ENCODE assay signal across 8 cellular contexts in genomic region chr19:14530505-14530904, GRCh38. TPM values are rescaled to one million over a fixed set of nuclear protein-coding genes. Genes with fewer than 3 reads are reported as not detected.
A peak's percentile ranks its signal among the peaks of the same experiment; 100 is the strongest.
DNase-seq lines count a peak whose midpoint lies in the region; ATAC-seq and TF ChIP-seq lines count a peak whose summit lies in the region.

No MANE protein-coding gene starts in this region.

- H2BK12ac ChIP-seq in mesenchymal stem cell (ENCODE audit: low read length in 2 of 2), result no peak overlapping the region

- no peak overlapping the region for H3K14ac ChIP-seq in mesenchymal stem cell (ENCODE audit: low read length in 2 of 2)

- no peak overlapping the region for H4K8ac ChIP-seq in mesenchymal stem cell (ENCODE audit: low read length)

- H3K4me1 ChIP-seq in adrenal gland (replicated peaks in 1 of 2) (peaks cover 33 to 51% of the 10 kb centered on the region in 2 donors), mesenchymal stem cell (ENCODE audit: control insufficient read depth, insufficient read depth, low read depth, low read length) (peaks cover 18% of the 10 kb centered on the region)

- no peaks in the 10 kb centered on the region for H3K27me3 ChIP-seq in adrenal gland
- H3K27me3 ChIP-seq in mesenchymal stem cell (ENCODE audit: control insufficient read depth in 1 of 2, insufficient read depth in 1 of 2, low read length in 2 of 2), result no peaks in the 10 kb centered on the region

- no peak overlapping the region for H2BK15ac ChIP-seq in mesenchymal stem cell (ENCODE audit: low read depth, poor library complexity, severe bottlenecking)

- peaks cover 20% of the 10 kb centered on the region for H3K79me1 ChIP-seq in mesenchymal stem cell (replicated peaks; ENCODE audit: low read length, poor library complexity, severe bottlenecking)

- no peak for DNase-seq in stimulated activated naive CD8-positive, alpha-beta T cell treated with anti-CD3 and anti-CD28 coated beads, Interleukin-15, Interleukin-2, amounts not matched to agents 100 U/mL and 50 U/mL, for 24 hours
- no peak for DNase-seq in adrenal gland
- DNase-seq in mesenchymal stem cell, result no peak
- DNase-seq in OCI-M1 (lab: John Stamatoyannopoulos, UW), result no peak
- DNase-seq in DMS153 (lab: John Stamatoyannopoulos, UW), result no peak
- no peak for DNase-seq in AG08396 (ENCODE audit: low spot score)
- no peak for DNase-seq in NCI-H187 (lab: John Stamatoyannopoulos, UW)

- H3K4me2 ChIP-seq in mesenchymal stem cell (ENCODE audit: low read length, poor library complexity, severe bottlenecking), result peak overlapping the region; percentile 30

- no peak overlapping the region for H4K91ac ChIP-seq in mesenchymal stem cell (ENCODE audit: low read length)

- no peak overlapping the region for H3K23ac ChIP-seq in mesenchymal stem cell (ENCODE audit: low read length in 2 of 2)

- no peak for TF ChIP-seq CTCF in adrenal gland (IDR thresholded peaks at IDR 0.05)

- ATAC-seq in stimulated activated naive CD8-positive, alpha-beta T cell treated with anti-CD3 and anti-CD28 coated beads, Interleukin-15, Interleukin-2, amounts not matched to agents 100 U/mL and 50 U/mL, for 24 hours, result no peak

- H3K27ac ChIP-seq in adrenal gland (peak overlapping the region in 3 of 5 donors; percentile 80 to 89 (median 87)), mesenchymal stem cell (ENCODE audit: low read length, poor library complexity, severe bottlenecking) (no peak overlapping the region)

- no peak overlapping the region for H2AK5ac ChIP-seq in mesenchymal stem cell (ENCODE audit: low read length, severe bottlenecking)

- H3K36me3 Mint-ChIP-seq in stimulated activated naive CD8-positive, alpha-beta T cell treated with anti-CD3 and anti-CD28 coated beads, Interleukin-15, Interleukin-2, amounts not matched to agents 100 ng/mL and 50 ng/mL, for 24 hours (ENCODE audit: low read depth), result peaks cover 10% of the 10 kb centered on the region

- H3K27ac Mint-ChIP-seq in stimulated activated naive CD8-positive, alpha-beta T cell treated with anti-CD3 and anti-CD28 coated beads, Interleukin-15, Interleukin-2, amounts not matched to agents 100 ng/mL and 50 ng/mL, for 24 hours, result peak overlapping the region; percentile 1

- H3K4me1 Mint-ChIP-seq in stimulated activated naive CD8-positive, alpha-beta T cell treated with anti-CD3 and anti-CD28 coated beads, Interleukin-15, Interleukin-2, amounts not matched to agents 100 ng/mL and 50 ng/mL, for 24 hours (ENCODE audit: low read depth), result peaks cover 43% of the 10 kb centered on the region

- H3K4me3 Mint-ChIP-seq in stimulated activated naive CD8-positive, alpha-beta T cell treated with anti-CD3 and anti-CD28 coated beads, Interleukin-15, Interleukin-2, amounts not matched to agents 100 ng/mL and 50 ng/mL, for 24 hours, result peak overlapping the region; percentile 94

- whole genome bisulfite sequencing in adrenal gland, 4 donors, result 56 to 60% (median 57%) methylated on average over 3 of the region's 3 CpGs
- WGBS in mesenchymal stem cell, result 83% methylated on average over 3 of the region's 3 CpGs

- H3K4me3 ChIP-seq in adrenal gland (peak overlapping the region in 1 of 4 donors; percentile 78), mesenchymal stem cell (ENCODE audit: insufficient read depth in 1 of 2, low read depth in 1 of 2, low read length in 2 of 2) (peak overlapping the region in 1 of 2 experiments; percentile 96)

- no peak overlapping the region for H2BK120ac ChIP-seq in mesenchymal stem cell (ENCODE audit: low read depth, low read length)

- no peak overlapping the region for H3K18ac ChIP-seq in mesenchymal stem cell (ENCODE audit: low read depth in 1 of 2, low read length in 2 of 2)

- no peak overlapping the region for H2AFZ ChIP-seq in mesenchymal stem cell (ENCODE audit: low read depth, low read length)

- TF ChIP-seq POLR2A in adrenal gland (IDR thresholded peaks at IDR 0.05), result no peak

- no peaks in the 10 kb centered on the region for H3K9me3 ChIP-seq in adrenal gland (replicated peaks in 1 of 3)
- H3K9me3 ChIP-seq in mesenchymal stem cell (ENCODE audit: control insufficient read depth, low read length), result no peaks in the 10 kb centered on the region

- H3K9ac ChIP-seq in mesenchymal stem cell (ENCODE audit: low read length), result peak overlapping the region; percentile 92

- no peak overlapping the region for H2BK5ac ChIP-seq in mesenchymal stem cell (ENCODE audit: low read depth, low read length, poor library complexity, severe bottlenecking)

- intact Hi-C loops in adrenal gland (cut with DNase I), result no loop called here

- no peaks in the 10 kb centered on the region for H3K27me3 Mint-ChIP-seq in stimulated activated naive CD8-positive, alpha-beta T cell treated with anti-CD3 and anti-CD28 coated beads, Interleukin-15, Interleukin-2, amounts not matched to agents 100 ng/mL and 50 ng/mL, for 24 hours

- H3K9me3 Mint-ChIP-seq in stimulated activated naive CD8-positive, alpha-beta T cell treated with anti-CD3 and anti-CD28 coated beads, Interleukin-15, Interleukin-2, amounts not matched to agents 100 ng/mL and 50 ng/mL, for 24 hours, result no peaks in the 10 kb centered on the region

- no peaks in the 10 kb centered on the region for H3K36me3 ChIP-seq in adrenal gland (replicated peaks in 1 of 2)
- H3K36me3 ChIP-seq in mesenchymal stem cell (ENCODE audit: control insufficient read depth in 1 of 2, insufficient read depth in 2 of 2, low read depth in 1 of 2, low read length in 2 of 2), result peaks cover 0 to 5% of the 10 kb centered on the region in 2 experiments

- no peak overlapping the region for H3K4ac ChIP-seq in mesenchymal stem cell (ENCODE audit: low read depth in 1 of 2, low read length in 2 of 2)

RNA-seq across cellular contexts. Expression of gene TECR, which starts 1.1 kb away (rescaled TPM):
- total RNA-seq in adrenal gland, result 100 to 1,000 TPM; 142 to 282 (median 212) TPM
- 100 to 1,000 TPM; 212 to 610 (median 550) TPM for polyA plus RNA-seq in adrenal gland
- 136 TPM for polyA plus RNA-seq in mesenchymal stem cell (2013, experiment 1 of 2)
- polyA plus RNA-seq in mesenchymal stem cell (2013, experiment 2 of 2), result 131 TPM

RNA-seq across cellular contexts. Expression of gene DNAJB1, which starts 12.3 kb away (rescaled TPM):
- total RNA-seq in adrenal gland, result 100 to 1,000 TPM in 6 of 8 donors, 10 to 100 TPM in 2; 86.9 to 208 (median 123) TPM
- polyA plus RNA-seq in adrenal gland, result 100 to 1,000 TPM in 1 of 3 donors, 10 to 100 TPM in 2; 42.5 to 192 (median 45.5) TPM
- polyA plus RNA-seq in mesenchymal stem cell (2013, experiment 1 of 2), result 59.4 TPM
- 60.1 TPM for polyA plus RNA-seq in mesenchymal stem cell (2013, experiment 2 of 2)

RNA-seq across cellular contexts. Expression of gene GIPC1, which starts 34.6 kb away (rescaled TPM):
- total RNA-seq in adrenal gland, result 10 to 100 TPM; 52.2 to 69.9 (median 61.2) TPM
- 10 to 100 TPM; 26.6 to 85.7 (median 74.3) TPM for polyA plus RNA-seq in adrenal gland
- 120 TPM for polyA plus RNA-seq in mesenchymal stem cell (2013, experiment 1 of 2)
- polyA plus RNA-seq in mesenchymal stem cell (2013, experiment 2 of 2), result 116 TPM

RNA-seq across cellular contexts. Expression of gene NDUFB7, which starts 41.4 kb away (rescaled TPM):
- total RNA-seq in adrenal gland, result 100 to 1,000 TPM; 170 to 658 (median 300) TPM
- polyA plus RNA-seq in adrenal gland, result 100 to 1,000 TPM in 2 of 3 donors, 10 to 100 TPM in 1; 19.1 to 848 (median 637) TPM
- polyA plus RNA-seq in mesenchymal stem cell (2013, experiment 1 of 2), result 220 TPM
- polyA plus RNA-seq in mesenchymal stem cell (2013, experiment 2 of 2), result 213 TPM

RNA-seq across cellular contexts. Expression of gene CLEC17A, which starts 52.4 kb away (rescaled TPM):
- total RNA-seq in adrenal gland, result not detected
- under 1 TPM in 2 of 3 donors, not detected in 1; 0.03 to 0.16 TPM for polyA plus RNA-seq in adrenal gland
- polyA plus RNA-seq in mesenchymal stem cell (2013, experiment 1 of 2), result not detected
- not detected for polyA plus RNA-seq in mesenchymal stem cell (2013, experiment 2 of 2)
